1 cellular context compared by ENCODE assay signal in the genomic region with DNA sequence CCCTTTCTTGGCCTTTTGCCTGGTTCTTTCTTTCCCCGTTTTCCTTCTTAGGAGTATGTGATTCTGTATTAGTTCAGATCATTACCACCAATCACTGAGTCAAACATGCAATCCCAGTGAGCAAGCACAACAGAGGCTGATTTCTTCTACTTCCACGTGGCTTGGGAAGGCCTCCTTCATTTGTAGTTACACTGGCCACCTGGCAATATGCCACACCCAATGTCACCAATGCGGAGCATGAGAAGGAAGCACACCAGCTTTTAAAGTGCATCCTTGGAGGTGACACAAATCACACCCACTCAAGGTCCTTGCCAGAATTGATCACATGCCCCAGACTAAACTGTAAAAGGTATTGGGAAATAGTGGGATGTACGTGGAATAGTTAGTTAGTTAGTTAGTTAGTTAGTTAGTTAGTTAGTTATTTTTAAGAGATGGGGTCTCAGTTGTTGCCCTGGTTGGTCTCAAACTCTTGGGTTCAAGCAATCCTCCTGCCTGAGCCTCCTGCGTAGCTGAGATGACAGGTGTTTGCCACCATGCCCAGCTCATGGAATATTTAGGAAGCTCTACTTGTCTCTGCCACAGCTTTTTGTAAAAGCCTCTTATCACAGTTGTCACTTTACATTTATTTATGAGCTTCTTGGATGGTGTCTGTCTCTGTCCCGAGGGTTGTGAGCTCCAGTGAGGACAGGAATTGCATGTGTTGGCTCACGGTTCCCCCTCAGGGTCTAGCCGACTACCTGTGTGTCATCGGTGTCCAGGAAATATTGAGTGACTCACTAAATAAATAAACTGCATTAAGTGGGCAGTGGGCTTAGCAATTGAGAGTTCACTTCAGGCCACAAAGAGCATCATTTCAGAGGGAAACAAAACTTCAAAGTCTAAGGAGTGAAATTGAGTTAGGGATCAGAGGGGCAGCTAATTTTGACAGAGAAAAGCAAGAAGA.
A peak's percentile ranks its signal among the peaks of the same experiment; 100 is the strongest.
TF ChIP-seq lines count a peak whose summit lies in the region.

No MANE protein-coding gene starts in this region.

TF ChIP-seq in HepG2, 621 proteins besides CTCF, POLR2A, EP300 and RAD21 (continued from another document):
- TF ChIP-seq, protein P1, sequence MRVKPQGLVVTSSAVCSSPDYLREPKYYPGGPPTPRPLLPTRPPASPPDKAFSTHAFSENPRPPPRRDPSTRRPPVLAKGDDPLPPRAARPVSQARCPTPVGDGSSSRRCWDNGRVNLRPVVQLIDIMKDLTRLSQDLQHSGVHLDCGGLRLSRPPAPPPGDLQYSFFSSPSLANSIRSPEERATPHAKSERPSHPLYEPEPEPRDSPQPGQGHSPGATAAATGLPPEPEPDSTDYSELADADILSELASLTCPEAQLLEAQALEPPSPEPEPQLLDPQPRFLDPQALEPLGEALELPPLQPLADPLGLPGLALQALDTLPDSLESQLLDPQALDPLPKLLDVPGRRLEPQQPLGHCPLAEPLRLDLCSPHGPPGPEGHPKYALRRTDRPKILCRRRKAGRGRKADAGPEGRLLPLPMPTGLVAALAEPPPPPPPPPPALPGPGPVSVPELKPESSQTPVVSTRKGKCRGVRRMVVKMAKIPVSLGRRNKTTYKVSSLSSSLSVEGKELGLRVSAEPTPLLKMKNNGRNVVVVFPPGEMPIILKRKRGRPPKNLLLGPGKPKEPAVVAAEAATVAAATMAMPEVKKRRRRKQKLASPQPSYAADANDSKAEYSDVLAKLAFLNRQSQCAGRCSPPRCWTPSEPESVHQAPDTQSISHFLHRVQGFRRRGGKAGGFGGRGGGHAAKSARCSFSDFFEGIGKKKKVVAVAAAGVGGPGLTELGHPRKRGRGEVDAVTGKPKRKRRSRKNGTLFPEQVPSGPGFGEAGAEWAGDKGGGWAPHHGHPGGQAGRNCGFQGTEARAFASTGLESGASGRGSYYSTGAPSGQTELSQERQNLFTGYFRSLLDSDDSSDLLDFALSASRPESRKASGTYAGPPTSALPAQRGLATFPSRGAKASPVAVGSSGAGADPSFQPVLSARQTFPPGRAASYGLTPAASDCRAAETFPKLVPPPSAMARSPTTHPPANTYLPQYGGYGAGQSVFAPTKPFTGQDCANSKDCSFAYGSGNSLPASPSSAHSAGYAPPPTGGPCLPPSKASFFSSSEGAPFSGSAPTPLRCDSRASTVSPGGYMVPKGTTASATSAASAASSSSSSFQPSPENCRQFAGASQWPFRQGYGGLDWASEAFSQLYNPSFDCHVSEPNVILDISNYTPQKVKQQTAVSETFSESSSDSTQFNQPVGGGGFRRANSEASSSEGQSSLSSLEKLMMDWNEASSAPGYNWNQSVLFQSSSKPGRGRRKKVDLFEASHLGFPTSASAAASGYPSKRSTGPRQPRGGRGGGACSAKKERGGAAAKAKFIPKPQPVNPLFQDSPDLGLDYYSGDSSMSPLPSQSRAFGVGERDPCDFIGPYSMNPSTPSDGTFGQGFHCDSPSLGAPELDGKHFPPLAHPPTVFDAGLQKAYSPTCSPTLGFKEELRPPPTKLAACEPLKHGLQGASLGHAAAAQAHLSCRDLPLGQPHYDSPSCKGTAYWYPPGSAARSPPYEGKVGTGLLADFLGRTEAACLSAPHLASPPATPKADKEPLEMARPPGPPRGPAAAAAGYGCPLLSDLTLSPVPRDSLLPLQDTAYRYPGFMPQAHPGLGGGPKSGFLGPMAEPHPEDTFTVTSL (CRISPR knock-in tag; IDR thresholded peaks at IDR 0.05; ENCODE audit: borderline replicate concordance): peak; percentile 20; the same call in 1 of the 2 replicates
- no peak for TF ChIP-seq PCBP2 (optimal IDR thresholded peaks at IDR 0.05; ENCODE audit: low read depth, low read length, poor library complexity, severe bottlenecking)
- peak; percentile 75 for TF ChIP-seq JUND (CRISPR knock-in tag; IDR thresholded peaks at IDR 0.05)
- peak; percentile 60; the same call in 1 of the 2 replicates for TF ChIP-seq FOXA3 (CRISPR knock-in tag; IDR thresholded peaks at IDR 0.05)
- peak; percentile 94 for TF ChIP-seq FOSL2 (CRISPR knock-in tag; IDR thresholded peaks at IDR 0.05)
- 0 out of 2 replicates have a peak, but pooled peaks have one; percentile 16 for TF ChIP-seq RARA (CRISPR knock-in tag; IDR thresholded peaks at IDR 0.05)
- TF ChIP-seq CREB1 (IDR thresholded peaks at IDR 0.05): no peak
- TF ChIP-seq CREB1 (CRISPR knock-in tag; IDR thresholded peaks at IDR 0.05): 0 out of 2 replicates have a peak, but pooled peaks have one; percentile 19
- TF ChIP-seq CHD2 (IDR thresholded peaks at IDR 0.05; ENCODE audit: low read depth, low read length): no peak
- TF ChIP-seq FOXO1 (CRISPR knock-in tag; IDR thresholded peaks at IDR 0.05): no peak
- peak; percentile 54; the same call in 1 of the 2 replicates for TF ChIP-seq FOSL1 (CRISPR knock-in tag; IDR thresholded peaks at IDR 0.05; ENCODE audit: borderline replicate concordance)
- no peak for TF ChIP-seq ZC3H4 (CRISPR knock-in tag; IDR thresholded peaks at IDR 0.05; ENCODE audit: borderline replicate concordance)
- TF ChIP-seq NCOA2 (CRISPR knock-in tag; IDR thresholded peaks at IDR 0.05): no peak
- peak; percentile 49; the same call in 1 of the 2 replicates for TF ChIP-seq HMG20A (CRISPR knock-in tag; IDR thresholded peaks at IDR 0.05; ENCODE audit: borderline replicate concordance)
- TF ChIP-seq, protein P2, sequence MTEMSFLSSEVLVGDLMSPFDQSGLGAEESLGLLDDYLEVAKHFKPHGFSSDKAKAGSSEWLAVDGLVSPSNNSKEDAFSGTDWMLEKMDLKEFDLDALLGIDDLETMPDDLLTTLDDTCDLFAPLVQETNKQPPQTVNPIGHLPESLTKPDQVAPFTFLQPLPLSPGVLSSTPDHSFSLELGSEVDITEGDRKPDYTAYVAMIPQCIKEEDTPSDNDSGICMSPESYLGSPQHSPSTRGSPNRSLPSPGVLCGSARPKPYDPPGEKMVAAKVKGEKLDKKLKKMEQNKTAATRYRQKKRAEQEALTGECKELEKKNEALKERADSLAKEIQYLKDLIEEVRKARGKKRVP (CRISPR knock-in tag; IDR thresholded peaks at IDR 0.05): peak in 1 of 2 experiments; percentile 32; a peak in 1 of 4 replicates
- TF ChIP-seq, protein P3, sequence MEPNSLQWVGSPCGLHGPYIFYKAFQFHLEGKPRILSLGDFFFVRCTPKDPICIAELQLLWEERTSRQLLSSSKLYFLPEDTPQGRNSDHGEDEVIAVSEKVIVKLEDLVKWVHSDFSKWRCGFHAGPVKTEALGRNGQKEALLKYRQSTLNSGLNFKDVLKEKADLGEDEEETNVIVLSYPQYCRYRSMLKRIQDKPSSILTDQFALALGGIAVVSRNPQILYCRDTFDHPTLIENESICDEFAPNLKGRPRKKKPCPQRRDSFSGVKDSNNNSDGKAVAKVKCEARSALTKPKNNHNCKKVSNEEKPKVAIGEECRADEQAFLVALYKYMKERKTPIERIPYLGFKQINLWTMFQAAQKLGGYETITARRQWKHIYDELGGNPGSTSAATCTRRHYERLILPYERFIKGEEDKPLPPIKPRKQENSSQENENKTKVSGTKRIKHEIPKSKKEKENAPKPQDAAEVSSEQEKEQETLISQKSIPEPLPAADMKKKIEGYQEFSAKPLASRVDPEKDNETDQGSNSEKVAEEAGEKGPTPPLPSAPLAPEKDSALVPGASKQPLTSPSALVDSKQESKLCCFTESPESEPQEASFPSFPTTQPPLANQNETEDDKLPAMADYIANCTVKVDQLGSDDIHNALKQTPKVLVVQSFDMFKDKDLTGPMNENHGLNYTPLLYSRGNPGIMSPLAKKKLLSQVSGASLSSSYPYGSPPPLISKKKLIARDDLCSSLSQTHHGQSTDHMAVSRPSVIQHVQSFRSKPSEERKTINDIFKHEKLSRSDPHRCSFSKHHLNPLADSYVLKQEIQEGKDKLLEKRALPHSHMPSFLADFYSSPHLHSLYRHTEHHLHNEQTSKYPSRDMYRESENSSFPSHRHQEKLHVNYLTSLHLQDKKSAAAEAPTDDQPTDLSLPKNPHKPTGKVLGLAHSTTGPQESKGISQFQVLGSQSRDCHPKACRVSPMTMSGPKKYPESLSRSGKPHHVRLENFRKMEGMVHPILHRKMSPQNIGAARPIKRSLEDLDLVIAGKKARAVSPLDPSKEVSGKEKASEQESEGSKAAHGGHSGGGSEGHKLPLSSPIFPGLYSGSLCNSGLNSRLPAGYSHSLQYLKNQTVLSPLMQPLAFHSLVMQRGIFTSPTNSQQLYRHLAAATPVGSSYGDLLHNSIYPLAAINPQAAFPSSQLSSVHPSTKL (CRISPR knock-in tag; IDR thresholded peaks at IDR 0.05): peak; percentile 49
- no peak for TF ChIP-seq NFRKB (IDR thresholded peaks at IDR 0.05)
- no peak for TF ChIP-seq NFYC (CRISPR knock-in tag; IDR thresholded peaks at IDR 0.05)
- peak; percentile 37; the same call in 1 of the 2 replicates for TF ChIP-seq ETV5 (CRISPR knock-in tag; IDR thresholded peaks at IDR 0.05; ENCODE audit: borderline replicate concordance)
- TF ChIP-seq SIX1 (CRISPR knock-in tag; IDR thresholded peaks at IDR 0.05; ENCODE audit: borderline replicate concordance): no peak
- no peak for TF ChIP-seq ZNF644 (CRISPR knock-in tag; IDR thresholded peaks at IDR 0.05; ENCODE audit: low read depth)
- TF ChIP-seq GATAD2A (CRISPR knock-in tag; IDR thresholded peaks at IDR 0.05): peak; percentile 49; the same call in 1 of the 2 replicates
- TF ChIP-seq, protein P4, sequence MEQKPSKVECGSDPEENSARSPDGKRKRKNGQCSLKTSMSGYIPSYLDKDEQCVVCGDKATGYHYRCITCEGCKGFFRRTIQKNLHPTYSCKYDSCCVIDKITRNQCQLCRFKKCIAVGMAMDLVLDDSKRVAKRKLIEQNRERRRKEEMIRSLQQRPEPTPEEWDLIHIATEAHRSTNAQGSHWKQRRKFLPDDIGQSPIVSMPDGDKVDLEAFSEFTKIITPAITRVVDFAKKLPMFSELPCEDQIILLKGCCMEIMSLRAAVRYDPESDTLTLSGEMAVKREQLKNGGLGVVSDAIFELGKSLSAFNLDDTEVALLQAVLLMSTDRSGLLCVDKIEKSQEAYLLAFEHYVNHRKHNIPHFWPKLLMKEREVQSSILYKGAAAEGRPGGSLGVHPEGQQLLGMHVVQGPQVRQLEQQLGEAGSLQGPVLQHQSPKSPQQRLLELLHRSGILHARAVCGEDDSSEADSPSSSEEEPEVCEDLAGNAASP (CRISPR knock-in tag; IDR thresholded peaks at IDR 0.05; ENCODE audit: borderline replicate concordance): peak; percentile 91
- TF ChIP-seq ZBTB7A (CRISPR knock-in tag; IDR thresholded peaks at IDR 0.05): peak; percentile 75
- TF ChIP-seq SP140L (CRISPR knock-in tag; IDR thresholded peaks at IDR 0.05; ENCODE audit: borderline replicate concordance): no peak
- TF ChIP-seq, protein P5, sequence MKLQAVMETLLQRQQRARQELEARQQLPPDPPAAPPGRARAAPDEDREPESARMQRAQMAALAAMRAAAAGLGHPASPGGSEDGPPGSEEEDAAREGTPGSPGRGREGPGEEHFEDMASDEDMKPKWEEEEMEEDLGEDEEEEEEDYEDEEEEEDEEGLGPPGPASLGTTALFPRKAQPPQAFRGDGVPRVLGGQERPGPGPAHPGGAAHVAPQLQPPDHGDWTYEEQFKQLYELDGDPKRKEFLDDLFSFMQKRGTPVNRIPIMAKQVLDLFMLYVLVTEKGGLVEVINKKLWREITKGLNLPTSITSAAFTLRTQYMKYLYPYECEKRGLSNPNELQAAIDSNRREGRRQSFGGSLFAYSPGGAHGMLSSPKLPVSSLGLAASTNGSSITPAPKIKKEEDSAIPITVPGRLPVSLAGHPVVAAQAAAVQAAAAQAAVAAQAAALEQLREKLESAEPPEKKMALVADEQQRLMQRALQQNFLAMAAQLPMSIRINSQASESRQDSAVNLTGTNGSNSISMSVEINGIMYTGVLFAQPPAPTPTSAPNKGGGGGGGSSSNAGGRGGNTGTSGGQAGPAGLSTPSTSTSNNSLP (IDR thresholded peaks at IDR 0.05; ENCODE audit: low read depth, low read length): peak; percentile 15; the same call in 1 of the 2 replicates
- no peak for TF ChIP-seq ZNF160 (CRISPR knock-in tag; IDR thresholded peaks at IDR 0.05)
- TF ChIP-seq, protein P6, sequence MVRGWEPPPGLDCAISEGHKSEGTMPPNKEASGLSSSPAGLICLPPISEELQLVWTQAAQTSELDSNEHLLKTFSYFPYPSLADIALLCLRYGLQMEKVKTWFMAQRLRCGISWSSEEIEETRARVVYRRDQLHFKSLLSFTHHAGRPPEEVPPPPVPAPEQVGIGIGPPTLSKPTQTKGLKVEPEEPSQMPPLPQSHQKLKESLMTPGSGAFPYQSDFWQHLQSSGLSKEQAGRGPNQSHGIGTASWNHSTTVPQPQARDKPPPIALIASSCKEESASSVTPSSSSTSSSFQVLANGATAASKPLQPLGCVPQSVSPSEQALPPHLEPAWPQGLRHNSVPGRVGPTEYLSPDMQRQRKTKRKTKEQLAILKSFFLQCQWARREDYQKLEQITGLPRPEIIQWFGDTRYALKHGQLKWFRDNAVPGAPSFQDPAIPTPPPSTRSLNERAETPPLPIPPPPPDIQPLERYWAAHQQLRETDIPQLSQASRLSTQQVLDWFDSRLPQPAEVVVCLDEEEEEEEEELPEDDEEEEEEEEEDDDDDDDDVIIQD (CRISPR knock-in tag; IDR thresholded peaks at IDR 0.05; ENCODE audit: low read depth): no peak
- peak; percentile 84 for TF ChIP-seq RXRB (CRISPR knock-in tag; IDR thresholded peaks at IDR 0.05; ENCODE audit: borderline replicate concordance)
- TF ChIP-seq RFXANK (CRISPR knock-in tag; IDR thresholded peaks at IDR 0.05): no peak
- TF ChIP-seq RFX5 (IDR thresholded peaks at IDR 0.05; ENCODE audit: low read depth, low read length): peak; percentile 74; the same call in 1 of the 2 replicates
